ENCODE assay signal across 17 cellular contexts in genomic region chr1:214285622-214286440, GRCh38.
"Had no signal": no experiment of that assay in that cellular context is flagged by ENCODE, and none has a peak within 500 bp of the region (broad histone marks: within the 10 kb centered on the region; RNA-seq: fewer than 3 reads in every experiment).

No MANE protein-coding gene starts in this region.

- DNase-seq: activated B cell treated with CpG ODN at 0.5 μM for 24 hours; activated CD4-positive, alpha-beta T cell treated with anti-CD3 and anti-CD28 coated beads for 48 hours; activated CD8-positive, alpha-beta T cell treated with anti-CD3 and anti-CD28 coated beads for 36 hours; activated effector memory CD4-positive, alpha-beta T cell treated with anti-CD3 and anti-CD28 coated beads, Interleukin-2, amount 50 U/mL, for 16 hours; activated T-cell treated with anti-CD3 and anti-CD28 coated beads, Interleukin-2, amount 50 U/mL, for 48 hours; adrenal gland; dorsolateral prefrontal cortex; hippocampal formation; kidney; left lung; mucosa of descending colon; naive thymus-derived CD4-positive, alpha-beta T cell; ovary; sigmoid colon; spleen had no signal

- ATAC-seq: activated CD8-positive, alpha-beta T cell treated with anti-CD3 and anti-CD28 coated beads for 36 hours; left lung; mucosa of descending colon; naive thymus-derived CD4-positive, alpha-beta T cell had no signal

- H3K4me3 ChIP-seq: adrenal gland, cardiac muscle cell, dorsolateral prefrontal cortex, left lung, mucosa of descending colon, ovary, sigmoid colon, spleen, thoracic aorta had no signal

- H3K9me3 ChIP-seq: adrenal gland, left lung, mucosa of descending colon, ovary, sigmoid colon, spleen, thoracic aorta had no signal

- H3K36me3 ChIP-seq: adrenal gland, cardiac muscle cell, left lung, ovary, sigmoid colon, thoracic aorta had no signal

- H3K4me1 ChIP-seq: adrenal gland had no signal

- H3K27ac ChIP-seq: adrenal gland, cardiac muscle cell, left lung, ovary, sigmoid colon, spleen, thoracic aorta had no signal
